ENCODE assay signal across 8 cellular contexts in the genomic region with DNA sequence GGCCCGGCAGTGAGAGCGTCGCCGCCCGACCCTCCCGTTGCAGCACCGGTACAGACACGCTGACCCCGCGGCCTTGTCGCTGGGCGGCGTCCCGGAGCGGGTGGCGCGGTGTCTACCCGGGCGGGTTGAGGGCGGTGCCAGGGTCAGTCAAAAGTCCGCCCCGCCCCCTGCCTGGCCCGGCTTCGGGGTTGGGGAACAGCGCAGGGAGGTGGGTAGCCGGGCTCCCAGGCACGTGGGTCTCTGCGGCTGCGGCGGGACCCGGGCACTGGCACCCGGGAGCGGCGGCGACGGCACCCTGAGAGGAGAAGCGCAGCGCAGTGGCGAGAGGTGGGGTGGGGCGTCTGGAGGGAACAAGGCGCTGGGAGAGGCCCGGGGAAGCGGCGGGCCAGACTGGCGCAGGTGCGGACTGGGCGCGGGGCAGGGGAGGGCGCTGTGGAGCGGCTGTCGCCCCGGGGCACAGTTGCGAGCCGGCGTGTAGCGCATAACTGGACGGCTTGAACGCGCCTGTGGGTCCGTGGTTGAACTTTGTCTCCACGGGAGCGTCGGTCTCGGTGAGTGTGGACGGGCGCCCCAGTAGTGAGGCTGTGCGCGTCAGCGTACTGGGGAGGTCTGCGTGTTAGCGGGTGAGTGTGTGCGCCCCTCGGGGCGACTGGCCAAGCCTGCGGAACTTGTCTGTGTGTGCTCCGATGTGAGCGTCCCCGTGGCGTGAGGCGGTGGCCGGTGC. TPM values are rescaled to one million over a fixed set of nuclear protein-coding genes. Genes with fewer than 3 reads are reported as not detected.
DNase-seq lines count a peak whose midpoint lies in the region; TF ChIP-seq lines count a peak whose summit lies in the region.

A gene (plus strand): TSS at position 176 of the 724 bp plus-strand sequence. CDS start 15,879 bp downstream, outside the sequence.

- H3K4me3 ChIP-seq in neutrophil (ENCODE audit: low read depth in 1 of 2, low read length in 1 of 2) = peak within 1 kb of the TSS; percentile 79 to 85

- no peaks in the 10 kb centered on the region for H3K9me3 Mint-ChIP-seq in activated T-cell treated with anti-CD3 and anti-CD28 coated beads, Interleukin-2, amount 50 U/mL, for 24 hours
- H3K9me3 Mint-ChIP-seq in glutamatergic neuron (ENCODE audit: unreplicated experiment) = peaks cover 4% of the 10 kb centered on the region

- H3K27ac Mint-ChIP-seq in activated T-cell treated with anti-CD3 and anti-CD28 coated beads, Interleukin-2, amount 50 U/mL, for 24 hours = no peak within 1 kb of the TSS
- H3K27ac Mint-ChIP-seq in glutamatergic neuron (ENCODE audit: unreplicated experiment) = no peak within 1 kb of the TSS

- peaks cover 7% of the 10 kb centered on the region for H3K4me1 Mint-ChIP-seq in activated T-cell treated with anti-CD3 and anti-CD28 coated beads, Interleukin-2, amount 50 U/mL, for 24 hours (ENCODE audit: low read depth)
- H3K4me1 Mint-ChIP-seq in glutamatergic neuron (ENCODE audit: low read depth, unreplicated experiment) = no peaks in the 10 kb centered on the region

- peak within 1 kb of the TSS; percentile 52 for H3K4me3 Mint-ChIP-seq in activated T-cell treated with anti-CD3 and anti-CD28 coated beads, Interleukin-2, amount 50 U/mL, for 24 hours
- peak within 1 kb of the TSS; percentile 84 for H3K4me3 Mint-ChIP-seq in glutamatergic neuron (ENCODE audit: unreplicated experiment)

- H3K36me3 Mint-ChIP-seq in activated T-cell treated with anti-CD3 and anti-CD28 coated beads, Interleukin-2, amount 50 U/mL, for 24 hours (ENCODE audit: low read depth) = no peaks in the 10 kb centered on the region
- no peaks in the 10 kb centered on the region for H3K36me3 Mint-ChIP-seq in glutamatergic neuron (ENCODE audit: unreplicated experiment)

- peak within 1 kb of the TSS; percentile 89 for H3K27ac ChIP-seq in neutrophil

- TF ChIP-seq CTCF in glutamatergic neuron (IDR thresholded peaks at IDR 0.05; ENCODE audit: partially characterized antibody, unreplicated experiment) = peak; percentile 37
- peak; percentile 84 for TF ChIP-seq CTCF in neutrophil (IDR thresholded peaks at IDR 0.05)

- peak; percentile 83 for DNase-seq in DMS 273 (lab: John Stamatoyannopoulos, UW; ENCODE audit: unreplicated experiment)
- DNase-seq in DMS 273 treated with DMSO at 0.1 percent for 48 hours (lab: John Stamatoyannopoulos, UW) = no peak
- DNase-seq in NCI-H1930 (lab: John Stamatoyannopoulos, UW) = peak; percentile 17 to 22
- DNase-seq in activated T-cell treated with anti-CD3 and anti-CD28 coated beads, Interleukin-2, amount 50 U/mL, for 24 hours = peak; percentile 62
- peak; percentile 78 for DNase-seq in glutamatergic neuron
- no peak for DNase-seq in effector CD4-positive, alpha-beta T cell
- DNase-seq in GOT3 (lab: John Stamatoyannopoulos, UW) = no peak

- H3K27me3 Mint-ChIP-seq in activated T-cell treated with anti-CD3 and anti-CD28 coated beads, Interleukin-2, amount 50 U/mL, for 24 hours = peaks cover 35% of the 10 kb centered on the region
- H3K27me3 Mint-ChIP-seq in glutamatergic neuron (ENCODE audit: unreplicated experiment) = peaks cover 13% of the 10 kb centered on the region

- H3K27me3 ChIP-seq in neutrophil = no peaks in the 10 kb centered on the region

- no peaks in the 10 kb centered on the region for H3K36me3 ChIP-seq in neutrophil

- peaks cover 81 to 87% of the 10 kb centered on the region in 2 experiments for H3K4me1 ChIP-seq in neutrophil (ENCODE audit: control insufficient read depth in 1 of 2, insufficient read depth in 1 of 2, low read depth in 1 of 2, low read length in 1 of 2)

- H3K9me3 ChIP-seq in neutrophil = no peaks in the 10 kb centered on the region

RNA-seq across cellular contexts. Expression of the gene that starts here (rescaled TPM):
- 0.69 TPM for total RNA-seq in glutamatergic neuron (ENCODE audit: unreplicated experiment)

Comparison
In these comparisons a context has a peak if more than half of its experiments do, and no peak if none do; other contexts are left out.
1. DNase-seq: peak in DMS 273 (single experiment), NCI-H1930 (2 of 2) and activated T-cell treated with anti-CD3 and anti-CD28 coated beads, Interleukin-2, amount 50 U/mL, for 24 hours (single experiment); none in DMS 273 treated with DMSO at 0.1 percent for 48 hours (single experiment), effector CD4-positive, alpha-beta T cell (single experiment) and GOT3 (single experiment).
2. Peak in DNase-seq in glutamatergic neuron; RNA of the gene not detected or under 1 TPM.